12 cellular contexts compared by ENCODE assay signal in the genomic region with DNA sequence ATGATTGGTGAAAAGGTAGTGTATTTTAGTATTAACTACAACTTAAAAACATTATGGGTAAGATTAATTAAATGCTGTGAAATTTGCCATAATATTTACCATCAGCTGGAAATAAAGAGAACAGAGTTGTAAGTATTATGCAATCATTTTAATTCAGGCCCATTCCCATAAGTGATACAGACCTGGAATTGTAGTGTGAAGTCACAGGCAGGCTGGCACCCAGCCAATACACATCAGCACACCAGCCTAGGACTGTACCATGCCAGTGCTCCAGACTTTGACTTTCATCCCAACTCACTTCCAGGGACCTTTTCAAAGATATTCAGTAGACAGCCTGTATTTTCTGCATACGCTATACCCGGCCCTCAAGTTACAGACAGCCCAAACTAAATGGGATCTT.
DNase-seq lines count a peak whose midpoint lies in the region; ATAC-seq, FAIRE-seq and TF ChIP-seq lines count a peak whose summit lies in the region.
"Had no signal": no experiment of that assay in that cellular context is flagged by ENCODE, and none has a peak within 500 bp of the region (broad histone marks: within the 10 kb centered on the region; RNA-seq: fewer than 3 reads in every experiment).

No MANE protein-coding gene starts in this region.

- no peaks in the 10 kb centered on the region for H3K36me3 ChIP-seq in SJCRH30
- no peaks in the 10 kb centered on the region for H3K36me3 ChIP-seq in pancreas

- DNase-seq in Ammon's horn (ENCODE audit: low spot score) = peak; percentile 6
- peak; percentile 54 to 69 for DNase-seq in SJCRH30
- DNase-seq in fibroblast of pulmonary artery (ENCODE audit: low read depth) = peak; percentile 76
- DNase-seq in pancreas = peak; percentile 30 to 76 (median 64)
- DNase-seq in activated CD8-positive, alpha-beta T cell treated with anti-CD3 and anti-CD28 coated beads, Interleukin-2, amount 10 ng/mL, durations not matched to agents 7 days and 5 days = no peak
- no peak for DNase-seq in activated gamma-delta T cell treated with Interleukin-2 at 50 U/mL for 16 hours
- no peak for DNase-seq in SIG-M5 treated with dmso at 0.1 percent for 504 hours (lab: John Stamatoyannopoulos, UW; ENCODE audit: unreplicated experiment)
- DNase-seq: activated CD8-positive, alpha-beta memory T cell treated with anti-CD3 and anti-CD28 coated beads, Interleukin-2, amount 50 U/mL, for 48 hours; cortex of kidney had no signal

- CTCF ChIA-PET in activated CD8-positive, alpha-beta T cell treated with anti-CD3 and anti-CD28 coated beads, Interleukin-2, amount 10 ng/mL, durations not matched to agents 7 days and 5 days (lab: Charles Lee) = no interaction called here

- POLR2A ChIA-PET in activated CD8-positive, alpha-beta T cell treated with anti-CD3 and anti-CD28 coated beads, Interleukin-2, amount 10 ng/mL, durations not matched to agents 7 days and 5 days (lab: Charles Lee) = no interaction called here

- no peaks in the 10 kb centered on the region for H3K4me1 Mint-ChIP-seq in activated CD8-positive, alpha-beta T cell treated with anti-CD3 and anti-CD28 coated beads, Interleukin-2, amount 10 ng/mL, durations not matched to agents 7 days and 5 days (ENCODE audit: low read depth)
- H3K4me1 Mint-ChIP-seq: stimulated activated effector memory CD8-positive, alpha-beta T cell treated with anti-CD3 and anti-CD28 coated beads, Interleukin-12 subunit alpha, Interleukin-12 subunit beta, amount 100 ng/mL, for 72 hours had no signal

- ATAC-seq in pancreas = peak; percentile 46 to 73 (median 58)
- no peak for ATAC-seq in HG03025 (IDR thresholded peaks at IDR 0.05; ENCODE audit: low FRiP score, unreplicated experiment)
- ATAC-seq in activated CD8-positive, alpha-beta T cell treated with anti-CD3 and anti-CD28 coated beads, Interleukin-2, amount 10 ng/mL, durations not matched to agents 7 days and 5 days = no peak
- ATAC-seq: stimulated activated effector memory CD8-positive, alpha-beta T cell treated with anti-CD3 and anti-CD28 coated beads, Interleukin-12 subunit alpha, Interleukin-12 subunit beta, amount 100 ng/mL, for 72 hours had no signal

- H3K27ac ChIP-seq in SJCRH30 (peak overlapping the region; percentile 55), pancreas (peak overlapping the region in 3 of 4 donors; percentile 56 to 77 (median 57))
- H3K27ac ChIP-seq: C4-2B had no signal

- 39 to 43% methylated on average over 2 of the region's 2 CpGs for WGBS in pancreas, 2 donors

- H3K4me1 ChIP-seq in SJCRH30 (peaks cover 49% of the 10 kb centered on the region), pancreas (peaks cover 25 to 38% (median 35%) of the 10 kb centered on the region in 3 donors)

- no peaks in the 10 kb centered on the region for H3K9me3 ChIP-seq in SJCRH30 (replicated peaks)
- H3K9me3 ChIP-seq in pancreas = no peaks in the 10 kb centered on the region

- no peak for FAIRE-seq in pancreas (lab: Jason Lieb, UNC)

- peak overlapping the region; percentile 35 for H3K4me3 ChIP-seq in SJCRH30
- H3K4me3 ChIP-seq in fibroblast of pulmonary artery (replicated peaks; ENCODE audit: low read depth, low read length) = no peak overlapping the region
- H3K4me3 ChIP-seq in pancreas = no peak overlapping the region

- H3K27ac Mint-ChIP-seq in activated CD8-positive, alpha-beta T cell treated with anti-CD3 and anti-CD28 coated beads, Interleukin-2, amount 10 ng/mL, durations not matched to agents 7 days and 5 days = no peak overlapping the region
- H3K27ac Mint-ChIP-seq: stimulated activated effector memory CD8-positive, alpha-beta T cell treated with anti-CD3 and anti-CD28 coated beads, Interleukin-12 subunit alpha, Interleukin-12 subunit beta, amount 100 ng/mL, for 72 hours had no signal

- TF ChIP-seq CTCF in fibroblast of pulmonary artery (IDR thresholded peaks at IDR 0.05; ENCODE audit: low read length, missing control alignments) = no peak
- TF ChIP-seq CTCF in pancreas (IDR thresholded peaks at IDR 0.05) = no peak

- H3K4me3 Mint-ChIP-seq in activated CD8-positive, alpha-beta T cell treated with anti-CD3 and anti-CD28 coated beads, Interleukin-2, amount 10 ng/mL, durations not matched to agents 7 days and 5 days = no peak overlapping the region
- H3K4me3 Mint-ChIP-seq: stimulated activated effector memory CD8-positive, alpha-beta T cell treated with anti-CD3 and anti-CD28 coated beads, Interleukin-12 subunit alpha, Interleukin-12 subunit beta, amount 100 ng/mL, for 72 hours had no signal

- intact Hi-C loops in pancreas (cut with DNase I) = no loop called here

- no peaks in the 10 kb centered on the region for H3K9me3 Mint-ChIP-seq in activated CD8-positive, alpha-beta T cell treated with anti-CD3 and anti-CD28 coated beads, Interleukin-2, amount 10 ng/mL, durations not matched to agents 7 days and 5 days (ENCODE audit: insufficient read depth)
- H3K9me3 Mint-ChIP-seq: stimulated activated effector memory CD8-positive, alpha-beta T cell treated with anti-CD3 and anti-CD28 coated beads, Interleukin-12 subunit alpha, Interleukin-12 subunit beta, amount 100 ng/mL, for 72 hours had no signal

- H3K36me3 Mint-ChIP-seq in activated CD8-positive, alpha-beta T cell treated with anti-CD3 and anti-CD28 coated beads, Interleukin-2, amount 10 ng/mL, durations not matched to agents 7 days and 5 days (ENCODE audit: low read depth) = no peaks in the 10 kb centered on the region
- H3K36me3 Mint-ChIP-seq: stimulated activated effector memory CD8-positive, alpha-beta T cell treated with anti-CD3 and anti-CD28 coated beads, Interleukin-12 subunit alpha, Interleukin-12 subunit beta, amount 100 ng/mL, for 72 hours had no signal

- H3K27me3 Mint-ChIP-seq in activated CD8-positive, alpha-beta T cell treated with anti-CD3 and anti-CD28 coated beads, Interleukin-2, amount 10 ng/mL, durations not matched to agents 7 days and 5 days (ENCODE audit: low read depth) = peaks cover 7% of the 10 kb centered on the region

- H3K27me3 ChIP-seq in SJCRH30 (no peaks in the 10 kb centered on the region), pancreas (no peaks in the 10 kb centered on the region)

Comparison
In these comparisons a context has a peak if more than half of its experiments do, and no peak if none do; other contexts are left out.
1. DNase-seq: peak in Ammon's horn (single experiment), SJCRH30 (2 of 2), fibroblast of pulmonary artery (single experiment) and pancreas (6 of 6); none in activated CD8-positive, alpha-beta T cell treated with anti-CD3 and anti-CD28 coated beads, Interleukin-2, amount 10 ng/mL, durations not matched to agents 7 days and 5 days (single experiment), activated gamma-delta T cell treated with Interleukin-2 at 50 U/mL for 16 hours (single experiment) and SIG-M5 treated with dmso at 0.1 percent for 504 hours (single experiment).
2. ATAC-seq: peak in pancreas (4 of 4); none in HG03025 (single experiment) and activated CD8-positive, alpha-beta T cell treated with anti-CD3 and anti-CD28 coated beads, Interleukin-2, amount 10 ng/mL, durations not matched to agents 7 days and 5 days (single experiment).